9 cellular contexts compared by ENCODE assay signal in the genomic region with DNA sequence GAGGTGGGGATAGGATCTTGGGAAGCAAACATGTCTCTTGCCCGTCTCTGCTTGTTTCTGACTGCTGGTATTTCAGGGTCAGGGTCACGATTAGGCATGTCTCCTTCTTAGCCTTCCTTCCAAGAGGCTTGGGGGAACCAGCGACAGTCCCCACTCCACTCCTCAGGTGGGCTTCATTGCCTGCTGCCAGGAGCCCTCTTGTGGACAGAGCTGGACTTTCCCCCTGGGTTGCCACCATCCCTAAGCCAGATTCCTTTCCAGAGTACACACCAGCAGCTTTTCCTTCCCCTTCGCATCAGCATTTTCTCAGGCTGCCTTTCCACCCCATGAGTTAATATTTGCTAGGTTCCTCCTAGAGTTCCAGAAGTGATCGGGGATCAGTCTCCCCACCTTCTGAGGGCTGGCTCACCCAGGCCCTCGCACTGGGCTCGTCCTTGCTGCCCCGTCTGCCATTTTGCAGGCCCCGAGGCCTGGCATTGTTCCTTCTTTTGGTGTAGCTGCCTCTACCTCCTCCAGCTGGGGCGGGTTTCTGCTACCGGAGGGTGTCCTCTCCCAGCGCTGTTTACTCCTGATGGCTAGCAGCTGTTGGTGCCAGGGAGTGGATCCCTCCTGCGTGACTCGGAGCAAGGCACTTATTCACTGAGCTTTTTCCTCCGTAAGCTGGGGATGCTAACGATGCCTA. TPM values are rescaled to one million over a fixed set of nuclear protein-coding genes. Genes with fewer than 3 reads are reported as not detected.
DNase-seq lines count a peak whose midpoint lies in the region; ATAC-seq and TF ChIP-seq lines count a peak whose summit lies in the region.
"Had no signal": no experiment of that assay in that cellular context is flagged by ENCODE, and none has a peak within 500 bp of the region (broad histone marks: within the 10 kb centered on the region; RNA-seq: fewer than 3 reads in every experiment).

No MANE protein-coding gene starts in this region.

- intact Hi-C loops in activated CD4-positive, alpha-beta memory T cell treated with anti-CD3 and anti-CD28 coated beads for 36 hours (cut with micrococcal nuclease), result loop anchor here (1.0 to 2.0 kb wide), 2 partner anchors 51 to 196 kb away; no protein-coding TSS in a partner anchor
- intact Hi-C loops in esophagus muscularis mucosa (cut with DNase I), result loop anchor here (5.0 kb wide), 1 partner anchor 196 kb away; no protein-coding TSS in a partner anchor

- H3K4me1 ChIP-seq in GM23338 (ENCODE audit: insufficient read depth), result no peaks in the 10 kb centered on the region; the same call in 1 of the 2 replicates
- H3K4me1 ChIP-seq in esophagus muscularis mucosa, result peaks cover 17 to 27% (median 25%) of the 10 kb centered on the region in 4 donors

- H3K27ac ChIP-seq in C4-2B (peak overlapping the region; percentile 93), GM23338 (ENCODE audit: low read depth) (peak overlapping the region; percentile 79; the same call in 1 of the 2 replicates), esophagus muscularis mucosa (replicated peaks in 1 of 4) (no peak overlapping the region)
- H3K27ac ChIP-seq: neutrophil had no signal

- CTCF ChIA-PET in activated CD4-positive, alpha-beta memory T cell treated with anti-CD3 and anti-CD28 coated beads for 36 hours (lab: Charles Lee), result interaction anchor here (0.6 to 2.1 kb wide), 6 partner anchors 10 to 196 kb away, joined by 3 to 14 read pairs (median 6); partner anchors contain the start of genes ACTL10 and C20orf144

- H3K4me1 Mint-ChIP-seq in GM23338, result peaks cover 19% of the 10 kb centered on the region; the same call in 2 of the 3 replicates
- H3K4me1 Mint-ChIP-seq in activated CD4-positive, alpha-beta memory T cell treated with anti-CD3 and anti-CD28 coated beads for 36 hours (ENCODE audit: low read depth), result peaks cover 47% of the 10 kb centered on the region

- no peak overlapping the region for H2AFZ ChIP-seq in GM23338

- ATAC-seq in GM23338, result peak; percentile 88
- ATAC-seq in GM19324 (IDR thresholded peaks at IDR 0.05; ENCODE audit: low FRiP score, unreplicated experiment), result no peak

- POLR2A ChIA-PET in activated CD4-positive, alpha-beta memory T cell treated with anti-CD3 and anti-CD28 coated beads for 36 hours (lab: Charles Lee), result interaction anchor here (1.0 to 4.7 kb wide), 3 partner anchors 10 to 208 kb away, joined by 3 to 18 read pairs (median 12); partner anchors contain the start of genes ACTL10 and C20orf144

- TF ChIP-seq EP300 in esophagus muscularis mucosa (IDR thresholded peaks at IDR 0.05), result no peak

- DNase-seq in GM23338 (ENCODE audit: low spot score) (peak; percentile 90), NCI-H345 (lab: John Stamatoyannopoulos, UW) (peak; percentile 82), esophagus muscularis mucosa (ENCODE audit: extremely low spot score) (no peak), myocyte (ENCODE audit: low read depth) (peak; percentile 74)
- peak; percentile 60 for DNase-seq in activated CD4-positive, alpha-beta memory T cell treated with anti-CD3 and anti-CD28 coated beads for 36 hours
- no peak for DNase-seq in effector CD4-positive, alpha-beta T cell

- H3F3A ChIP-seq in GM23338 (replicated peaks; ENCODE audit: low read depth), result no peaks in the 10 kb centered on the region

- no peak overlapping the region for H3K27ac Mint-ChIP-seq in GM23338
- peak overlapping the region; percentile 80 for H3K27ac Mint-ChIP-seq in activated CD4-positive, alpha-beta memory T cell treated with anti-CD3 and anti-CD28 coated beads for 36 hours

- no peaks in the 10 kb centered on the region for H4K20me1 ChIP-seq in GM23338 (replicated peaks; ENCODE audit: insufficient read depth)

- no peaks in the 10 kb centered on the region for H3K36me3 Mint-ChIP-seq in GM23338 (ENCODE audit: low read depth)
- no peaks in the 10 kb centered on the region for H3K36me3 Mint-ChIP-seq in activated CD4-positive, alpha-beta memory T cell treated with anti-CD3 and anti-CD28 coated beads for 36 hours

- no peak overlapping the region for H3K4me2 ChIP-seq in GM23338

- H3K27me3 Mint-ChIP-seq in GM23338 (ENCODE audit: insufficient read depth, low read depth, poor library complexity), result peaks cover 5% of the 10 kb centered on the region
- no peaks in the 10 kb centered on the region for H3K27me3 Mint-ChIP-seq in activated CD4-positive, alpha-beta memory T cell treated with anti-CD3 and anti-CD28 coated beads for 36 hours

- H3K4me3 ChIP-seq in GM23338, result no peak overlapping the region
- H3K4me3 ChIP-seq in esophagus muscularis mucosa, result peak overlapping the region; percentile 23 to 37 (median 27)

- no peaks in the 10 kb centered on the region; the same call in 2 of the 3 replicates for H3K9me3 Mint-ChIP-seq in GM23338
- no peaks in the 10 kb centered on the region for H3K9me3 Mint-ChIP-seq in activated CD4-positive, alpha-beta memory T cell treated with anti-CD3 and anti-CD28 coated beads for 36 hours

- TF ChIP-seq CTCF in C4-2B (conservative IDR thresholded peaks at IDR 0.05) (no peak; the same call in 1 of the 2 replicates), GM23338 (conservative IDR thresholded peaks at IDR 0.05; ENCODE audit: low read depth in 2 of 2) (peak; percentile 82 to 95), esophagus muscularis mucosa (IDR thresholded peaks at IDR 0.05) (peak; percentile 76 to 85 (median 79))

- H3K9me3 ChIP-seq in esophagus muscularis mucosa, result no peaks in the 10 kb centered on the region
- H3K9me3 ChIP-seq: neutrophil had no signal

- no peak overlapping the region for H3K4me3 Mint-ChIP-seq in GM23338
- no peak overlapping the region for H3K4me3 Mint-ChIP-seq in activated CD4-positive, alpha-beta memory T cell treated with anti-CD3 and anti-CD28 coated beads for 36 hours

- TF ChIP-seq POLR2A in esophagus muscularis mucosa (IDR thresholded peaks at IDR 0.05; ENCODE audit: low read depth), result no peak

- no peaks in the 10 kb centered on the region for H3K79me2 ChIP-seq in GM23338 (replicated peaks; ENCODE audit: insufficient read depth)

- H3K36me3 ChIP-seq in GM23338 (ENCODE audit: insufficient read depth), result no peaks in the 10 kb centered on the region
- peaks cover 12 to 24% (median 18%) of the 10 kb centered on the region in 4 donors for H3K36me3 ChIP-seq in esophagus muscularis mucosa

- 36% methylated on average over 16 of the region's 16 CpGs for WGBS in esophagus muscularis mucosa

- H3K9me2 ChIP-seq in GM23338 (ENCODE audit: insufficient read depth), result no peaks in the 10 kb centered on the region

- H3K27me3 ChIP-seq in GM23338 (ENCODE audit: insufficient read depth), result no peaks in the 10 kb centered on the region
- no peaks in the 10 kb centered on the region for H3K27me3 ChIP-seq in esophagus muscularis mucosa

TF ChIP-seq in GM23338, 12 proteins besides CTCF, POLR2A, EP300 and RAD21 (continues in another document):
- no peak for TF ChIP-seq CREB1 (CRISPR knock-in tag; IDR thresholded peaks at IDR 0.05; ENCODE audit: low read depth)
- TF ChIP-seq ETS1 (IDR thresholded peaks at IDR 0.05), result no peak
- no peak for TF ChIP-seq EZH2phosphoT487 (IDR thresholded peaks at IDR 0.05; ENCODE audit: unreplicated experiment)

RNA-seq across cellular contexts. Expression of gene C20orf144, which starts 8.8 kb away (rescaled TPM):
- 0.66 TPM in 1 of 2 replicates, not detected in the other for total RNA-seq in GM23338 (2014; rRNA removed; shearing (Covaris generic))
- polyA plus RNA-seq in GM23338 (2016; fragmentation: Nextera tagmentation; extraction: Ambion mirVana), result 0.10 and 0.26 TPM in 2 replicates
- under 1 TPM; 0.26 to 0.31 TPM for total RNA-seq in activated CD4-positive, alpha-beta memory T cell treated with anti-CD3 and anti-CD28 coated beads for 36 hours
- total RNA-seq in esophagus muscularis mucosa (under 1 TPM in 1 of 4 donors, not detected in 3; 0.23 TPM), myocyte (0.24 TPM in 1 of 2 replicates, not detected in the other)
- 0.58 TPM for polyA plus RNA-seq in myocyte (2012)

RNA-seq across cellular contexts. Expression of gene ACTL10, which starts 13.4 kb away (rescaled TPM):
- 0.08 and 1.9 TPM in 2 replicates for total RNA-seq in GM23338 (2014; rRNA removed; shearing (Covaris generic))
- 0.66 and 0.71 TPM in 2 replicates for polyA plus RNA-seq in GM23338 (2016; fragmentation: Nextera tagmentation; extraction: Ambion mirVana)
- total RNA-seq in activated CD4-positive, alpha-beta memory T cell treated with anti-CD3 and anti-CD28 coated beads for 36 hours, result 1 to 10 TPM; 1.8 to 2.3 TPM
- 1 to 10 TPM; 1.3 to 2.5 (median 2.0) TPM for total RNA-seq in esophagus muscularis mucosa
- 0.10 TPM in 1 of 2 replicates, not detected in the other for total RNA-seq in myocyte
- 0.52 TPM for polyA plus RNA-seq in myocyte (2012)

RNA-seq across cellular contexts. Expression of gene NECAB3, which starts 20.9 kb away (rescaled TPM):
- total RNA-seq in GM23338 (2014; rRNA removed; shearing (Covaris generic)), result 28.4 TPM in 2 replicates
- 8.5 and 13.4 TPM in 2 replicates for polyA plus RNA-seq in GM23338 (2016; fragmentation: Nextera tagmentation; extraction: Ambion mirVana)
- total RNA-seq in activated CD4-positive, alpha-beta memory T cell treated with anti-CD3 and anti-CD28 coated beads for 36 hours, result 10 to 100 TPM; 21.0 to 22.7 TPM
- 10 to 100 TPM; 34.1 to 43.4 (median 39.9) TPM for total RNA-seq in esophagus muscularis mucosa
- 186 and 221 TPM in 2 replicates for total RNA-seq in myocyte
- 62.3 TPM for polyA plus RNA-seq in myocyte (2012)

RNA-seq across cellular contexts. Expression of gene E2F1, which starts 32.8 kb away (rescaled TPM):
- total RNA-seq in GM23338 (2014; rRNA removed; shearing (Covaris generic)), result 42.6 and 45.0 TPM in 2 replicates
- 12.1 and 13.9 TPM in 2 replicates for polyA plus RNA-seq in GM23338 (2016; fragmentation: Nextera tagmentation; extraction: Ambion mirVana)
- total RNA-seq in activated CD4-positive, alpha-beta memory T cell treated with anti-CD3 and anti-CD28 coated beads for 36 hours, result 10 to 100 TPM; 66.8 to 67.8 TPM
- total RNA-seq in esophagus muscularis mucosa, result 1 to 10 TPM; 1.8 to 5.0 (median 2.9) TPM
- 4.3 and 6.0 TPM in 2 replicates for total RNA-seq in myocyte
- 3.8 TPM for polyA plus RNA-seq in myocyte (2012)

Comparison
In these comparisons a context has a peak if more than half of its experiments do, and no peak if none do; other contexts are left out.
1. H3K27ac ChIP-seq: peak in C4-2B (single experiment) and GM23338 (single experiment); none in esophagus muscularis mucosa (0 of 4).
2. DNase-seq: peak in GM23338 (single experiment), NCI-H345 (single experiment), activated CD4-positive, alpha-beta memory T cell treated with anti-CD3 and anti-CD28 coated beads for 36 hours (single experiment) and myocyte (single experiment); none in esophagus muscularis mucosa (single experiment) and effector CD4-positive, alpha-beta T cell (single experiment).